ENCODE assay signal across 13 cellular contexts in genomic region chr20:34585019-34585418, GRCh38. TPM values are rescaled to one million over a fixed set of nuclear protein-coding genes. Genes with fewer than 3 reads are reported as not detected.
DNase-seq lines count a peak whose midpoint lies in the region; ATAC-seq and TF ChIP-seq lines count a peak whose summit lies in the region.
"Had no signal": no experiment of that assay in that cellular context is flagged by ENCODE, and none has a peak within 500 bp of the region (broad histone marks: within the 10 kb centered on the region; RNA-seq: fewer than 3 reads in every experiment).

No MANE protein-coding gene starts in this region.

- H3K27me3 ChIP-seq in RWPE2 (ENCODE audit: insufficient read depth, poor library complexity, severe bottlenecking), result no peaks in the 10 kb centered on the region
- H3K27me3 ChIP-seq: BLaER1 treated with 17β-estradiol and CSF1 and Interleukin-3, amounts not matched to agents 10 nM and 100 nM had no signal

- H3K4me3 ChIP-seq in RWPE2 (ENCODE audit: severe bottlenecking), result no peak overlapping the region
- H3K4me3 ChIP-seq: BLaER1 treated with 17β-estradiol and CSF1 and Interleukin-3, amounts not matched to agents 10 nM and 100 nM had no signal

- peaks cover 33% of the 10 kb centered on the region for H3K4me1 Mint-ChIP-seq in activated T-cell treated with anti-CD3 and anti-CD28 coated beads, Interleukin-2, amount 50 U/mL, for 72 hours (ENCODE audit: low read depth)
- peaks cover 17% of the 10 kb centered on the region for H3K4me1 Mint-ChIP-seq in type B pancreatic cell (ENCODE audit: unreplicated experiment)

- no peaks in the 10 kb centered on the region for H3K9me3 ChIP-seq in RWPE2 (ENCODE audit: severe bottlenecking)
- H3K9me3 ChIP-seq: BLaER1 treated with 17β-estradiol and CSF1 and Interleukin-3, amounts not matched to agents 10 nM and 100 nM had no signal

- H3K4me3 Mint-ChIP-seq in activated T-cell treated with anti-CD3 and anti-CD28 coated beads, Interleukin-2, amount 50 U/mL, for 72 hours, result no peak overlapping the region
- H3K4me3 Mint-ChIP-seq in type B pancreatic cell, result no peak overlapping the region
- H3K4me3 Mint-ChIP-seq: CD4-positive, alpha-beta T cell had no signal

- H3K36me3 ChIP-seq in RWPE2 (ENCODE audit: low read depth), result peaks cover 31% of the 10 kb centered on the region

- H3K4me1 ChIP-seq in RWPE2 (ENCODE audit: insufficient read depth, poor library complexity, severe bottlenecking), result peaks cover 4% of the 10 kb centered on the region

- no peaks in the 10 kb centered on the region for H3K27me3 Mint-ChIP-seq in activated T-cell treated with anti-CD3 and anti-CD28 coated beads, Interleukin-2, amount 50 U/mL, for 72 hours (ENCODE audit: low read depth)
- no peaks in the 10 kb centered on the region for H3K27me3 Mint-ChIP-seq in type B pancreatic cell
- H3K27me3 Mint-ChIP-seq: CD4-positive, alpha-beta T cell had no signal

- H3K27ac Mint-ChIP-seq in activated T-cell treated with anti-CD3 and anti-CD28 coated beads, Interleukin-2, amount 50 U/mL, for 72 hours, result peak overlapping the region; percentile 21
- no peak overlapping the region for H3K27ac Mint-ChIP-seq in type B pancreatic cell
- H3K27ac Mint-ChIP-seq: CD4-positive, alpha-beta T cell had no signal

- DNase-seq in activated T-cell treated with anti-CD3 and anti-CD28 coated beads, Interleukin-2, amount 50 U/mL, for 72 hours, result no peak
- DNase-seq in activated T-cell treated with anti-CD3 and anti-CD28 coated beads, Interleukin-2, amount 50 U/mL, for 1 hour, result no peak
- peak; percentile 68 for DNase-seq in RWPE2 (ENCODE audit: low spot score)
- peak; percentile 43 for DNase-seq in left lobe of liver (ENCODE audit: low spot score)
- peak; percentile 66 for DNase-seq in type B pancreatic cell (ENCODE audit: extremely low spot score, unreplicated experiment)
- no peak for DNase-seq in GOT3 (lab: John Stamatoyannopoulos, UW)
- DNase-seq: ACHN; Calu3; CD4-positive, alpha-beta T cell; DMS 273 treated with DMSO at 0.1 percent for 48 hours; H7 had no signal

- TF ChIP-seq CTCF in RWPE2 (IDR thresholded peaks at IDR 0.05; ENCODE audit: poor library complexity, severe bottlenecking), result no peak
- no peak for TF ChIP-seq CTCF in type B pancreatic cell (conservative IDR thresholded peaks at IDR 0.05)

- no peak overlapping the region for H3K27ac ChIP-seq in RWPE2 (ENCODE audit: poor library complexity, severe bottlenecking)
- H3K27ac ChIP-seq: BLaER1 treated with 17β-estradiol and CSF1 and Interleukin-3, amounts not matched to agents 10 nM and 100 nM had no signal

- ATAC-seq in activated T-cell treated with anti-CD3 and anti-CD28 coated beads, Interleukin-2, amount 50 U/mL, for 72 hours (replicated peaks in 1 of 2), result no peak
- ATAC-seq in RWPE2 (ENCODE audit: low read depth) (no peak), left lobe of liver (no peak), HG03095 (IDR thresholded peaks at IDR 0.05; ENCODE audit: unreplicated experiment) (no peak)

- no peaks in the 10 kb centered on the region for H3K9me3 Mint-ChIP-seq in activated T-cell treated with anti-CD3 and anti-CD28 coated beads, Interleukin-2, amount 50 U/mL, for 72 hours
- no peaks in the 10 kb centered on the region for H3K9me3 Mint-ChIP-seq in type B pancreatic cell
- H3K9me3 Mint-ChIP-seq: CD4-positive, alpha-beta T cell had no signal

- peaks cover 0 to 4% of the 10 kb centered on the region in 2 donors for H3K36me3 Mint-ChIP-seq in activated T-cell treated with anti-CD3 and anti-CD28 coated beads, Interleukin-2, amount 50 U/mL, for 72 hours (ENCODE audit: insufficient read depth in 2 of 2)
- H3K36me3 Mint-ChIP-seq in type B pancreatic cell, result peaks cover 16% of the 10 kb centered on the region

RNA-seq across cellular contexts. Expression of gene MAP1LC3A, which starts 26.5 kb away (rescaled TPM):
- 1 to 10 TPM; 3.7 to 5.2 TPM for total RNA-seq in activated T-cell treated with anti-CD3 and anti-CD28 coated beads, Interleukin-2, amount 50 U/mL, for 72 hours
- 24.2 TPM for total RNA-seq in left lobe of liver
- total RNA-seq in type B pancreatic cell (ENCODE audit: low replicate concordance), result 83.9 and 85.2 TPM in 2 replicates

Comparison
In these comparisons a context has a peak if more than half of its experiments do, and no peak if none do; other contexts are left out.
1. DNase-seq: peak in RWPE2 (single experiment), left lobe of liver (single experiment) and type B pancreatic cell (single experiment); none in activated T-cell treated with anti-CD3 and anti-CD28 coated beads, Interleukin-2, amount 50 U/mL, for 72 hours (0 of 2), activated T-cell treated with anti-CD3 and anti-CD28 coated beads, Interleukin-2, amount 50 U/mL, for 1 hour (single experiment) and GOT3 (single experiment).